In genomic region chr3:50356553-50356952, GRCh38 we compare ENCODE assay signal across 1 cellular context.
TF ChIP-seq lines count a peak whose summit lies in the region.

No MANE protein-coding gene starts in this region.

TF ChIP-seq in SK-N-SH treated with all-trans-retinoic acid at 6 μM for 48 hours, 23 proteins besides CTCF, POLR2A, EP300 and RAD21 (continued from another document):
- TF ChIP-seq TSHZ2 (CRISPR knock-in tag; IDR thresholded peaks at IDR 0.05) (no peak), RARB (CRISPR knock-in tag; IDR thresholded peaks at IDR 0.05) (no peak), SNAI2 (CRISPR knock-in tag; IDR thresholded peaks at IDR 0.05) (no peak), ESRRG (CRISPR knock-in tag; IDR thresholded peaks at IDR 0.05) (no peak), GLIS3 (CRISPR knock-in tag; IDR thresholded peaks at IDR 0.05) (no peak), ARNTL (CRISPR knock-in tag; IDR thresholded peaks at IDR 0.05; ENCODE audit: borderline replicate concordance, low read depth) (no peak), PPARA (CRISPR knock-in tag; IDR thresholded peaks at IDR 0.05; ENCODE audit: borderline replicate concordance) (no peak), ZNF70 (CRISPR knock-in tag; IDR thresholded peaks at IDR 0.05) (no peak), BACH2 (CRISPR knock-in tag; IDR thresholded peaks at IDR 0.05; ENCODE audit: borderline replicate concordance) (no peak)
